3 cellular contexts compared by ENCODE assay signal in genomic region chr7:105879782-105880181, GRCh38.
TF ChIP-seq lines count a peak whose summit lies in the region.

No MANE protein-coding gene starts in this region.

TF ChIP-seq in SK-N-SH, 30 proteins besides CTCF, POLR2A, EP300 and RAD21 (continued from another document):
- peak; percentile 39; the same call in 1 of the 2 replicates for TF ChIP-seq PBX3 (IDR thresholded peaks at IDR 0.05)

TF ChIP-seq in SK-N-SH treated with all-trans-retinoic acid at 6 μM for 48 hours, 23 proteins besides CTCF, POLR2A, EP300 and RAD21 (continued from another document):
- TF ChIP-seq PATZ1 (CRISPR knock-in tag; IDR thresholded peaks at IDR 0.05; ENCODE audit: borderline replicate concordance), result no peak
- no peak for TF ChIP-seq POU6F1 (CRISPR knock-in tag; IDR thresholded peaks at IDR 0.05; ENCODE audit: borderline replicate concordance, low read depth)
- TF ChIP-seq CSDC2 (CRISPR knock-in tag; IDR thresholded peaks at IDR 0.05), result no peak
- no peak for TF ChIP-seq ZNF70 (CRISPR knock-in tag; IDR thresholded peaks at IDR 0.05)

TF ChIP-seq in GM12878, 131 proteins besides CTCF, POLR2A, EP300 and RAD21 (continued from another document):
- peak; percentile 76 for TF ChIP-seq PKNOX1 (IDR thresholded peaks at IDR 0.05)
TF ChIP-seq in GM12878: peak in this region for 1.
